ENCODE assay signal across 29 cellular contexts in genomic region chr2:130366720-130367119, GRCh38.
"Had no signal": no experiment of that assay in that cellular context is flagged by ENCODE, and none has a peak within 500 bp of the region (broad histone marks: within the 10 kb centered on the region; RNA-seq: fewer than 3 reads in every experiment).

No MANE protein-coding gene starts in this region.

- H3K27ac ChIP-seq: heart right ventricle, hepatocyte, left ventricle myocardium inferior, neural progenitor cell, ovary, prostate gland, sigmoid colon, spleen, thoracic aorta, tibial artery, uterus had no signal

- H3K4me3 ChIP-seq: heart right ventricle, hepatocyte, left ventricle myocardium inferior, lung, neural progenitor cell, ovary, prostate gland, sigmoid colon, spleen, thoracic aorta, tibial artery, uterus had no signal

- ATAC-seq: heart right ventricle; left cardiac atrium; natural killer cell; right cardiac atrium; stimulated activated memory B cell treated with anti-CD40 and anti-IgM and Interleukin-4, amounts not matched to agents 10 μg/mL and 1 μg/mL and 100 μg/mL, for 72 hours; stimulated activated naive CD8-positive, alpha-beta T cell treated with anti-CD3 and anti-CD28 coated beads, Interleukin-15, amount 100 ng/mL, for 72 hours had no signal

- H3K4me1 ChIP-seq: prostate gland had no signal

- H3K36me3 ChIP-seq: left ventricle myocardium inferior, neural progenitor cell, ovary, prostate gland, tibial artery, uterus had no signal

- H3K27me3 ChIP-seq: heart right ventricle, hepatocyte, neural progenitor cell, ovary, sigmoid colon, spleen, tibial artery, uterus had no signal

- H3K9me3 ChIP-seq: left ventricle myocardium inferior, ovary, prostate gland, sigmoid colon, spleen, thoracic aorta, tibial artery, uterus had no signal

- FAIRE-seq: small intestine had no signal

- DNase-seq: heart right ventricle; islet precursor cell; kidney glomerular epithelial cell; left cardiac atrium; left ventricle myocardium inferior; mesendoderm; naive B cell; natural killer cell; nephron progenitor cell; ovary; posterior cingulate gyrus; retina; right cardiac atrium; sigmoid colon; small intestine; spleen; stimulated activated CD4-positive, alpha-beta T cell treated with anti-CD3 and anti-CD28 coated beads, Interleukin-4, amount 100 ng/mL, for 4 hours; stimulated activated CD8-positive, alpha-beta memory T cell treated with anti-CD3 and anti-CD28 coated beads, Interleukin-4, amount 100 ng/mL, for 48 hours; stimulated activated naive CD4-positive, alpha-beta T cell treated with Interleukin-2 at 50 U/mL for 16 hours; stimulated activated naive CD8-positive, alpha-beta T cell treated with anti-CD3 and anti-CD28 coated beads, Interleukin-15, amount 100 ng/mL, for 72 hours; tibial artery; trophoblast cell; uterus had no signal
